Comparison of ENCODE assay signal across 1 cellular context in the genomic region with DNA sequence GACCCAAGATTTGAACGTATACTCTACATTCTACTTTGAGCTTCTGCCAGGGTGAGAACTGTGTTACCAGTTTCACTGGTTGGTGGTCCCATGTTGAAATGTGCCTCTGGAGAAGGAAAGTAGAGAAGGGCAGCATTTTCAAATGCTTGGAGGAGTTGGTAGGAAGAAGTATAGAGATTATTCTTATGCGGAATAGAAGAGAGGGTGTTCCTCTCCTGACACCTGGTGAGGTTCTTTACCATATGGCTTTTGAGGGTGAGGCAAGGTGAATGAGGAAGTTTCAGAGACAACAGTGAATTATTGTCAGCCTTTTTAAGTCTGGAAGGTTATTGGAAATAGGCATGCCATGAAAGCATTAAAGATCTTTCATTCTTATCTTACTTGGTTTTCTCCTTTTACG.
TF ChIP-seq lines count a peak whose summit lies in the region.

No MANE protein-coding gene starts in this region.

TF ChIP-seq in H1, 55 proteins besides CTCF, POLR2A, EP300 and RAD21:
- no peak for TF ChIP-seq RXRA (IDR thresholded peaks at IDR 0.05; ENCODE audit: insufficient read depth, low read depth, low read length)
- no peak for TF ChIP-seq EGR1 (IDR thresholded peaks at IDR 0.05; ENCODE audit: borderline replicate concordance, low read depth, low read length)
- TF ChIP-seq SIX5 (IDR thresholded peaks at IDR 0.05; ENCODE audit: low read depth, low read length), result no peak
- no peak for TF ChIP-seq CHD2 (IDR thresholded peaks at IDR 0.05; ENCODE audit: low read length)
- TF ChIP-seq YY1 (IDR thresholded peaks at IDR 0.05; ENCODE audit: low read depth, low read length), result no peak
- TF ChIP-seq, protein P1, sequence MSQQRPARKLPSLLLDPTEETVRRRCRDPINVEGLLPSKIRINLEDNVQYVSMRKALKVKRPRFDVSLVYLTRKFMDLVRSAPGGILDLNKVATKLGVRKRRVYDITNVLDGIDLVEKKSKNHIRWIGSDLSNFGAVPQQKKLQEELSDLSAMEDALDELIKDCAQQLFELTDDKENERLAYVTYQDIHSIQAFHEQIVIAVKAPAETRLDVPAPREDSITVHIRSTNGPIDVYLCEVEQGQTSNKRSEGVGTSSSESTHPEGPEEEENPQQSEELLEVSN (IDR thresholded peaks at IDR 0.05), result no peak
- no peak for TF ChIP-seq JUN (IDR thresholded peaks at IDR 0.05; ENCODE audit: low read depth, low read length)
- TF ChIP-seq, protein P2, sequence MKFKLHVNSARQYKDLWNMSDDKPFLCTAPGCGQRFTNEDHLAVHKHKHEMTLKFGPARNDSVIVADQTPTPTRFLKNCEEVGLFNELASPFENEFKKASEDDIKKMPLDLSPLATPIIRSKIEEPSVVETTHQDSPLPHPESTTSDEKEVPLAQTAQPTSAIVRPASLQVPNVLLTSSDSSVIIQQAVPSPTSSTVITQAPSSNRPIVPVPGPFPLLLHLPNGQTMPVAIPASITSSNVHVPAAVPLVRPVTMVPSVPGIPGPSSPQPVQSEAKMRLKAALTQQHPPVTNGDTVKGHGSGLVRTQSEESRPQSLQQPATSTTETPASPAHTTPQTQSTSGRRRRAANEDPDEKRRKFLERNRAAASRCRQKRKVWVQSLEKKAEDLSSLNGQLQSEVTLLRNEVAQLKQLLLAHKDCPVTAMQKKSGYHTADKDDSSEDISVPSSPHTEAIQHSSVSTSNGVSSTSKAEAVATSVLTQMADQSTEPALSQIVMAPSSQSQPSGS (IDR thresholded peaks at IDR 0.05; ENCODE audit: low read length), result no peak
- no peak for TF ChIP-seq SIRT6 (IDR thresholded peaks at IDR 0.05; ENCODE audit: low read length)
- TF ChIP-seq TEAD4 (IDR thresholded peaks at IDR 0.05; ENCODE audit: low read depth, low read length), result no peak
